In the genomic region with DNA sequence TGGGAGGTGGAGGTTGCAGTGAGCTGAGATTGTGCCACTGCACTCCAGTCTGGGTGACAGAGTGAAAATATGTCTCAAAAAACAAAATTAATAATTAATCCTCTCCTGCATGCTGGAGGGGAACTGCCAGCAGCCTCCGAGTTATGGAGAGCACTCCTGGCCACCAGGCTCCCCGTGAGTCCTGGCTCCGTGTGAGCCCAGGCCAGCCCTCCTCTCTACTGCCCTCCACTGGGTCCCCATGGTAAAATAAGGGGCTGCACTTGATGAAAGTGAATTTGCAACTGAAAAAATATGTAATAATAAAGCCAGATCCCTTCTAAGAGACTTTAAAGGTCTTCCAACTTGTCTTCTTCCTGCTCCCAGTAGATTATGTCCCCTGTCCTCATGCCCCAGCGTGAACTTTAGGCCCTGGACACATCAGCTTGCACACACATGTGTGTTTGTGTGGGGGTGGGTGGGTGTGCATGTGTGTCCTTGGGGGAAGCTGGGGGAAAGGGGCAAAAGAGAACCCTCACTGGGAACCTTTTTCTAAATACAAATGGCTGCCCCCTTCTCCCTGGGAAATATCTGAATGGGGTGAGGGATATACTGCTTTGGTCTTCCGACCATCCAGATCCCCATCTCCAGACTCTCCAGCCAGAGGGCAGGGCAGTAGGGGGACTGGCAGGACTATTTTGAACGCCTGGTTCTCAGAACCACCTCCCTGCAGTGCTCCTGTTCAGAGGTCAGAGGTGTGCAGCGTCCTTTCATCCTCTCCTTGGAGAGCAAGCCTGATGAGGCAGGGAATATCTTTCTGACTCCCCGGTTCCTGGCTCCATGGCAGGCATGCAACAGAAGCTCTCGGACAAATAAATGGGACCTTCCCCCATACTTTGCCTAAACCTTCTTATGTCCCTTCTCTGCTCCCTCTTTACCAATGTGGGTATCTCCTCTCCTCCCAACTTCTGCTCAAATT, we compare ENCODE assay signal across 9 cellular contexts. TPM values are rescaled to one million over a fixed set of nuclear protein-coding genes. Genes with fewer than 3 reads are reported as not detected.
DNase-seq lines count a peak whose midpoint lies in the region; ATAC-seq and TF ChIP-seq lines count a peak whose summit lies in the region.
"Had no signal": no experiment of that assay in that cellular context is flagged by ENCODE, and none has a peak within 500 bp of the region (broad histone marks: within the 10 kb centered on the region; RNA-seq: fewer than 3 reads in every experiment).

No MANE protein-coding gene starts in this region.

- ATAC-seq in GM19463 (IDR thresholded peaks at IDR 0.05; ENCODE audit: unreplicated experiment) (peak; percentile 96), HG03159 (IDR thresholded peaks at IDR 0.05; ENCODE audit: unreplicated experiment) (no peak)

- H3K27me3 ChIP-seq in BE2C: no peaks in the 10 kb centered on the region
- no peaks in the 10 kb centered on the region for H3K27me3 ChIP-seq in cardiac muscle cell

- peak overlapping the region in 2 of 7 donors; percentile 26 to 71 for H3K27ac Mint-ChIP-seq in CD14-positive monocyte

- no peak overlapping the region for H3K4me3 Mint-ChIP-seq in CD14-positive monocyte

- no peaks in the 10 kb centered on the region for H3K9me3 Mint-ChIP-seq in CD14-positive monocyte

- intact Hi-C loops in CD14-positive monocyte (cut with micrococcal nuclease): no loop called here

- no peaks in the 10 kb centered on the region for H3K36me3 Mint-ChIP-seq in CD14-positive monocyte

- peak; percentile 69 for TF ChIP-seq CTCF in BE2C (IDR thresholded peaks at IDR 0.05; ENCODE audit: low read depth, low read length)
- peak; percentile 59 for TF ChIP-seq CTCF in cardiac muscle cell (IDR thresholded peaks at IDR 0.05; ENCODE audit: low read depth, low read length)
- TF ChIP-seq CTCF in CD14-positive monocyte (IDR thresholded peaks at IDR 0.05): no peak

- DNase-seq in BE2C (peak; percentile 66), SKM-1 treated with dmso at 0.1 percent for 144 hours (lab: John Stamatoyannopoulos, UW; ENCODE audit: unreplicated experiment) (peak; percentile 85), cardiac muscle cell (ENCODE audit: low read depth in 1 of 2, low spot score in 1 of 2) (peak; percentile 55 to 59), CD14-positive monocyte (ENCODE audit: low spot score) (no peak), medulla oblongata (ENCODE audit: extremely low spot score) (no peak), NCI-H82 treated with DMSO at 0.1 percent for 48 hours (lab: John Stamatoyannopoulos, UW; ENCODE audit: unreplicated experiment) (no peak)

- H3K4me1 Mint-ChIP-seq in CD14-positive monocyte: peaks cover 12% of the 10 kb centered on the region

- H3K9me3 ChIP-seq in BE2C: no peaks in the 10 kb centered on the region
- no peaks in the 10 kb centered on the region for H3K9me3 ChIP-seq in cardiac muscle cell (ENCODE audit: low read depth)
- H3K9me3 ChIP-seq: psoas muscle had no signal

- H3K4me1 ChIP-seq in BE2C (no peaks in the 10 kb centered on the region; the same call in 1 of the 2 replicates), cardiac muscle cell (ENCODE audit: low read depth) (peaks cover 3% of the 10 kb centered on the region)
- H3K4me1 ChIP-seq: psoas muscle had no signal

- H3K4me3 ChIP-seq in BE2C (ENCODE audit: low read depth, low read length) (no peak overlapping the region), cardiac muscle cell (no peak overlapping the region)
- H3K4me3 ChIP-seq: psoas muscle had no signal

- H3K27ac ChIP-seq in cardiac muscle cell: no peak overlapping the region
- H3K27ac ChIP-seq: psoas muscle had no signal

- peaks cover 2 to 5% (median 5%) of the 10 kb centered on the region in 3 donors for H3K27me3 Mint-ChIP-seq in CD14-positive monocyte (ENCODE audit: low read depth in 3 of 3)

- no peaks in the 10 kb centered on the region for H3K36me3 ChIP-seq in BE2C
- H3K36me3 ChIP-seq in cardiac muscle cell: no peaks in the 10 kb centered on the region

RNA-seq across cellular contexts. Expression of gene NEK2, which starts 26.2 kb away (rescaled TPM):
- polyA plus RNA-seq in BE2C (2012; ENCODE audit: insufficient read depth, insufficient read length, low read depth): 5.5 TPM
- 4.1 and 51.2 TPM in 2 replicates for total RNA-seq in cardiac muscle cell
- polyA plus RNA-seq in cardiac muscle cell (6.7 and 49.0 TPM in 2 replicates), CD14-positive monocyte (not detected)
- total RNA-seq: psoas muscle had no signal

Comparison
In these comparisons a context has a peak if more than half of its experiments do, and no peak if none do; other contexts are left out.
1. DNase-seq: peak in BE2C (single experiment), SKM-1 treated with dmso at 0.1 percent for 144 hours (single experiment) and cardiac muscle cell (2 of 2); none in CD14-positive monocyte (single experiment), medulla oblongata (single experiment) and NCI-H82 treated with DMSO at 0.1 percent for 48 hours (single experiment).